7 cellular contexts compared by ENCODE assay signal in the genomic region with DNA sequence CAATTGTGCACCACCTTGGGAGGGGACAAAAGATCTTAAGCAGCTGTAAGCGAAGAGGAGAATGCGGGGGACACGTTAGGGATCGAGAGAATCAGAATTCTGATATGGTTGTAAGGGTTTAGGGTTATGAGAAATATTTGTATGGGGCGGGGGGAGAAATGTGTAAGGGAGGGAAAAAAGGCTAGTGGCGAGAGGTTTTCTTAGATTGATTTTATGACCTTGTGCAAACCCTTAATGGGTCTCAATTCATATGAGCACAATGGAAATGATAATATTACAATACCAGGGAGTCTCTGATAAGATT. TPM values are rescaled to one million over a fixed set of nuclear protein-coding genes. Genes with fewer than 3 reads are reported as not detected.
DNase-seq lines count a peak whose midpoint lies in the region; ATAC-seq and TF ChIP-seq lines count a peak whose summit lies in the region.

No MANE protein-coding gene starts in this region.

- H3K27me3 ChIP-seq in iPS-15b (ENCODE audit: control insufficient read depth, insufficient read depth, low read length): no peaks in the 10 kb centered on the region

- DNase-seq in stimulated activated naive B cell treated with anti-CD40 and anti-IgM and Interleukin-4, amounts not matched to agents 10 μg/mL and 1 μg/mL and 100 μg/mL, for 72 hours: no peak
- DNase-seq in NOMO-1 treated with dmso at 0.1 percent for 144 hours (lab: John Stamatoyannopoulos, UW; ENCODE audit: unreplicated experiment) (no peak), omental fat pad (ENCODE audit: low spot score) (no peak)

- ATAC-seq in HG03457 (IDR thresholded peaks at IDR 0.05; ENCODE audit: unreplicated experiment) (peak; percentile 20), omental fat pad (ENCODE audit: low FRiP score) (no peak), GM18909 (IDR thresholded peaks at IDR 0.05; ENCODE audit: poor library complexity, unreplicated experiment) (no peak)
- ATAC-seq in activated T-helper 17 cell treated with anti-CD3 and anti-CD28 coated beads, Interleukin-2, amount 50 U/mL, for 72 hours (replicated peaks): no peak
- no peak for ATAC-seq in stimulated activated naive B cell treated with anti-CD40 and anti-IgM and Interleukin-4, amounts not matched to agents 10 μg/mL and 1 μg/mL and 100 μg/mL, for 72 hours (replicated peaks)

- no peaks in the 10 kb centered on the region for H3K36me3 ChIP-seq in iPS-15b (ENCODE audit: control insufficient read depth, insufficient read depth, low read length)

- peak overlapping the region; percentile 98 for H3K4me3 ChIP-seq in iPS-15b (ENCODE audit: low read depth, low read length)

- H3K4me1 Mint-ChIP-seq in activated T-helper 17 cell treated with anti-CD3 and anti-CD28 coated beads, Interleukin-2, amount 50 U/mL, for 72 hours: peaks cover 31% of the 10 kb centered on the region
- H3K4me1 Mint-ChIP-seq in stimulated activated naive B cell treated with anti-CD40 and anti-IgM and Interleukin-4, amounts not matched to agents 10 μg/mL and 1 μg/mL and 100 μg/mL, for 72 hours: peaks cover 30 to 53% of the 10 kb centered on the region in 2 donors

- peak overlapping the region; percentile 94 for H3K27ac Mint-ChIP-seq in activated T-helper 17 cell treated with anti-CD3 and anti-CD28 coated beads, Interleukin-2, amount 50 U/mL, for 72 hours
- H3K27ac Mint-ChIP-seq in stimulated activated naive B cell treated with anti-CD40 and anti-IgM and Interleukin-4, amounts not matched to agents 10 μg/mL and 1 μg/mL and 100 μg/mL, for 72 hours: peak overlapping the region; percentile 94

- peaks cover 2% of the 10 kb centered on the region for H3K36me3 Mint-ChIP-seq in activated T-helper 17 cell treated with anti-CD3 and anti-CD28 coated beads, Interleukin-2, amount 50 U/mL, for 72 hours (ENCODE audit: low read depth)
- peaks cover 6 to 18% of the 10 kb centered on the region in 2 donors for H3K36me3 Mint-ChIP-seq in stimulated activated naive B cell treated with anti-CD40 and anti-IgM and Interleukin-4, amounts not matched to agents 10 μg/mL and 1 μg/mL and 100 μg/mL, for 72 hours

- H3K27me3 Mint-ChIP-seq in activated T-helper 17 cell treated with anti-CD3 and anti-CD28 coated beads, Interleukin-2, amount 50 U/mL, for 72 hours: no peaks in the 10 kb centered on the region
- no peaks in the 10 kb centered on the region for H3K27me3 Mint-ChIP-seq in stimulated activated naive B cell treated with anti-CD40 and anti-IgM and Interleukin-4, amounts not matched to agents 10 μg/mL and 1 μg/mL and 100 μg/mL, for 72 hours

- H3K9ac ChIP-seq in iPS-15b (ENCODE audit: low read depth, low read length): peak overlapping the region; percentile 84

- peak overlapping the region; percentile 100 for H3K4me3 Mint-ChIP-seq in activated T-helper 17 cell treated with anti-CD3 and anti-CD28 coated beads, Interleukin-2, amount 50 U/mL, for 72 hours
- H3K4me3 Mint-ChIP-seq in stimulated activated naive B cell treated with anti-CD40 and anti-IgM and Interleukin-4, amounts not matched to agents 10 μg/mL and 1 μg/mL and 100 μg/mL, for 72 hours: peak overlapping the region; percentile 96 to 97

- no peaks in the 10 kb centered on the region for H3K9me3 Mint-ChIP-seq in activated T-helper 17 cell treated with anti-CD3 and anti-CD28 coated beads, Interleukin-2, amount 50 U/mL, for 72 hours
- no peaks in the 10 kb centered on the region for H3K9me3 Mint-ChIP-seq in stimulated activated naive B cell treated with anti-CD40 and anti-IgM and Interleukin-4, amounts not matched to agents 10 μg/mL and 1 μg/mL and 100 μg/mL, for 72 hours

- peaks cover 12% of the 10 kb centered on the region for H3K4me1 ChIP-seq in iPS-15b (ENCODE audit: control insufficient read depth, insufficient read depth, low read length)

- no peaks in the 10 kb centered on the region for H3K9me3 ChIP-seq in iPS-15b (ENCODE audit: control insufficient read depth, insufficient read depth, low read length)

- no peak for TF ChIP-seq CTCF in omental fat pad (IDR thresholded peaks at IDR 0.05)

RNA-seq across cellular contexts. Expression of a gene that starts 0.4 kb away (rescaled TPM):
- total RNA-seq in activated T-helper 17 cell treated with anti-CD3 and anti-CD28 coated beads, Interleukin-2, amount 50 U/mL, for 72 hours: 100 to 1,000 TPM in 1 of 2 donors, 10 to 100 TPM in 1; 68.1 to 139 TPM
- total RNA-seq in omental fat pad: 10 to 100 TPM; 20.5 to 39.6 (median 29.1) TPM

RNA-seq across cellular contexts. Expression of a gene that starts 0.5 kb away (rescaled TPM):
- 1 to 10 TPM; 1.6 to 1.7 TPM for total RNA-seq in activated T-helper 17 cell treated with anti-CD3 and anti-CD28 coated beads, Interleukin-2, amount 50 U/mL, for 72 hours
- 1 to 10 TPM in 2 of 4 donors, under 1 TPM in 2; 0.47 to 4.8 (median 2.1) TPM for total RNA-seq in omental fat pad
